In the genomic region with DNA sequence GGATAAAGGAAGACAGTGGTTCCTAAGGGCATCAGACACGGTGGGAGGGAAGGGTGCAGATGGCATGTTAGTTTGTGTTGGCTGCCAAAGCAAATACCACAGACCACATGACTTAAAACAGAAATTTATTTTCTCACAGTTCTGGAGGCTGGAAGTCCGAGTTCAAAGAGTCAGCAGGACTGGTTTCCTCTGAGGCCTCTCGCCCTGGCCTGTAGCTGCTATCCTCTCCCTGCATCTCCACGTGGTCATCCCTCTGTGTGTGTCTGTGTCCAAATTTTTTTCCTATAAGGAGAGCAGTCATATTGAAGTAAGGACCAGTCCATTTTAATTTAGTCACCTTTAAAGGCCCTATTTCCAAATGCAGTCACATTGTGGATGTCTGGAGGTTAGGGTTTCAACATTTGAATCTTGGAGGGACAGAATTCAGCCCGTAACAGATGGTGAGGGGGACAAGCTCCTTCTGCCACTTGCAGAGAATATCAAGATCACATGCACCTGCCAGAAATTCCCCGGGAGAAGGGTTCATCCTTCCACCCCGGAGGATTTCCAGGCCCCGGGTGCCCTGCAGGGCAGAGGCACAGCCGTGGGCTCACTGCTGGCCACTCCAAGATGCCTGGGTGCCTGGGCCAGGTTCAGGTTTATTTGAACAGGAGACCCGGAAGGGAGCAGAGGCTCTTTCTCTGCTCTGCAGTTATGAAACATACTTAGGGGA, we compare ENCODE assay signal across 1 cellular context.
TF ChIP-seq lines count a peak whose summit lies in the region.

No MANE protein-coding gene starts in this region.

TF ChIP-seq in HepG2, 621 proteins besides CTCF, POLR2A, EP300 and RAD21 (continued from another document and continues in another):
- TF ChIP-seq ZNF577 (CRISPR knock-in tag; IDR thresholded peaks at IDR 0.05; ENCODE audit: borderline replicate concordance, low read depth) (no peak), ZNF460 (CRISPR knock-in tag; IDR thresholded peaks at IDR 0.05; ENCODE audit: borderline replicate concordance) (no peak), ZFY (CRISPR knock-in tag; IDR thresholded peaks at IDR 0.05) (peak; percentile 64; the same call in 1 of the 2 replicates), ZSCAN25 (CRISPR knock-in tag; IDR thresholded peaks at IDR 0.05) (0 out of 2 replicates have a peak, but pooled peaks have one; percentile 47), PRMT3 (CRISPR knock-in tag; IDR thresholded peaks at IDR 0.05; ENCODE audit: borderline replicate concordance, low read depth) (no peak), GPN1 (CRISPR knock-in tag; IDR thresholded peaks at IDR 0.05; ENCODE audit: borderline replicate concordance) (no peak), ZFAT (CRISPR knock-in tag; conservative IDR thresholded peaks at IDR 0.05) (no peak), RNF2 (conservative IDR thresholded peaks at IDR 0.05; ENCODE audit: low read depth) (no peak), SIX1 (CRISPR knock-in tag; IDR thresholded peaks at IDR 0.05; ENCODE audit: borderline replicate concordance) (no peak), ATAD3A (CRISPR knock-in tag; IDR thresholded peaks at IDR 0.05) (no peak), SOX5 (CRISPR knock-in tag; IDR thresholded peaks at IDR 0.05; ENCODE audit: borderline replicate concordance) (peak; percentile 21; the same call in 1 of the 2 replicates), KDM3A (CRISPR knock-in tag; IDR thresholded peaks at IDR 0.05; ENCODE audit: low read depth) (no peak), TEAD3 (CRISPR knock-in tag; optimal IDR thresholded peaks at IDR 0.05; ENCODE audit: borderline replicate concordance) (peak; percentile 73), HES4 (CRISPR knock-in tag; IDR thresholded peaks at IDR 0.05; ENCODE audit: borderline replicate concordance) (no peak), ZNF468 (CRISPR knock-in tag; IDR thresholded peaks at IDR 0.05) (no peak), ZNF83 (CRISPR knock-in tag; IDR thresholded peaks at IDR 0.05; ENCODE audit: borderline replicate concordance) (no peak), BRCA1 (CRISPR knock-in tag; IDR thresholded peaks at IDR 0.05) (no peak), EHMT2 (IDR thresholded peaks at IDR 0.05; ENCODE audit: borderline replicate concordance, low read depth, low read length) (no peak), KDM1A (CRISPR knock-in tag; IDR thresholded peaks at IDR 0.05) (no peak), ZNF564 (CRISPR knock-in tag; IDR thresholded peaks at IDR 0.05) (peak; percentile 59; the same call in 1 of the 2 replicates), ELF1 (CRISPR knock-in tag; IDR thresholded peaks at IDR 0.05) (peak; percentile 38; the same call in 1 of the 2 replicates), ZNF766 (CRISPR knock-in tag; IDR thresholded peaks at IDR 0.05; ENCODE audit: borderline replicate concordance) (no peak), ZNF556 (CRISPR knock-in tag; IDR thresholded peaks at IDR 0.05; ENCODE audit: borderline replicate concordance) (no peak), KLF6 (CRISPR knock-in tag; IDR thresholded peaks at IDR 0.05) (no peak), TBX3 (IDR thresholded peaks at IDR 0.05; ENCODE audit: borderline replicate concordance) (peak; percentile 12; the same call in 1 of the 2 replicates), ZNF569 (CRISPR knock-in tag; IDR thresholded peaks at IDR 0.05; ENCODE audit: borderline replicate concordance) (no peak), ZNF552 (CRISPR knock-in tag; IDR thresholded peaks at IDR 0.05; ENCODE audit: borderline replicate concordance) (no peak), ZBTB42 (CRISPR knock-in tag; IDR thresholded peaks at IDR 0.05) (no peak), LCORL (IDR thresholded peaks at IDR 0.05) (no peak), LCORL (CRISPR knock-in tag; IDR thresholded peaks at IDR 0.05) (0 out of 2 replicates have a peak, but pooled peaks have one; percentile 44), MBD4 (IDR thresholded peaks at IDR 0.05; ENCODE audit: borderline replicate concordance, low read length) (no peak), HNRNPK (IDR thresholded peaks at IDR 0.05; ENCODE audit: low read depth, low read length, poor library complexity, severe bottlenecking) (no peak)
- TF ChIP-seq, protein P1, sequence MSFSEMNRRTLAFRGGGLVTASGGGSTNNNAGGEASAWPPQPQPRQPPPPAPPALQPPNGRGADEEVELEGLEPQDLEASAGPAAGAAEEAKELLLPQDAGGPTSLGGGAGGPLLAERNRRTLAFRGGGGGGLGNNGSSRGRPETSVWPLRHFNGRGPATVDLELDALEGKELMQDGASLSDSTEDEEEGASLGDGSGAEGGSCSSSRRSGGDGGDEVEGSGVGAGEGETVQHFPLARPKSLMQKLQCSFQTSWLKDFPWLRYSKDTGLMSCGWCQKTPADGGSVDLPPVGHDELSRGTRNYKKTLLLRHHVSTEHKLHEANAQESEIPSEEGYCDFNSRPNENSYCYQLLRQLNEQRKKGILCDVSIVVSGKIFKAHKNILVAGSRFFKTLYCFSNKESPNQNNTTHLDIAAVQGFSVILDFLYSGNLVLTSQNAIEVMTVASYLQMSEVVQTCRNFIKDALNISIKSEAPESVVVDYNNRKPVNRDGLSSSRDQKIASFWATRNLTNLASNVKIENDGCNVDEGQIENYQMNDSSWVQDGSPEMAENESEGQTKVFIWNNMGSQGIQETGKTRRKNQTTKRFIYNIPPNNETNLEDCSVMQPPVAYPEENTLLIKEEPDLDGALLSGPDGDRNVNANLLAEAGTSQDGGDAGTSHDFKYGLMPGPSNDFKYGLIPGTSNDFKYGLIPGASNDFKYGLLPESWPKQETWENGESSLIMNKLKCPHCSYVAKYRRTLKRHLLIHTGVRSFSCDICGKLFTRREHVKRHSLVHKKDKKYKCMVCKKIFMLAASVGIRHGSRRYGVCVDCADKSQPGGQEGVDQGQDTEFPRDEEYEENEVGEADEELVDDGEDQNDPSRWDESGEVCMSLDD (CRISPR knock-in tag; IDR thresholded peaks at IDR 0.05; ENCODE audit: borderline replicate concordance), result no peak
- TF ChIP-seq, protein P2, sequence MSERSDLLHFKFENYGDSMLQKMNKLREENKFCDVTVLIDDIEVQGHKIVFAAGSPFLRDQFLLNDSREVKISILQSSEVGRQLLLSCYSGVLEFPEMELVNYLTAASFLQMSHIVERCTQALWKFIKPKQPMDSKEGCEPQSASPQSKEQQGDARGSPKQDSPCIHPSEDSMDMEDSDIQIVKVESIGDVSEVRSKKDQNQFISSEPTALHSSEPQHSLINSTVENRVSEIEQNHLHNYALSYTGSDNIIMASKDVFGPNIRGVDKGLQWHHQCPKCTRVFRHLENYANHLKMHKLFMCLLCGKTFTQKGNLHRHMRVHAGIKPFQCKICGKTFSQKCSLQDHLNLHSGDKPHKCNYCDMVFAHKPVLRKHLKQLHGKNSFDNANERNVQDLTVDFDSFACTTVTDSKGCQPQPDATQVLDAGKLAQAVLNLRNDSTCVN (CRISPR knock-in tag; IDR thresholded peaks at IDR 0.05; ENCODE audit: borderline replicate concordance), result no peak
- TF ChIP-seq, protein P3, sequence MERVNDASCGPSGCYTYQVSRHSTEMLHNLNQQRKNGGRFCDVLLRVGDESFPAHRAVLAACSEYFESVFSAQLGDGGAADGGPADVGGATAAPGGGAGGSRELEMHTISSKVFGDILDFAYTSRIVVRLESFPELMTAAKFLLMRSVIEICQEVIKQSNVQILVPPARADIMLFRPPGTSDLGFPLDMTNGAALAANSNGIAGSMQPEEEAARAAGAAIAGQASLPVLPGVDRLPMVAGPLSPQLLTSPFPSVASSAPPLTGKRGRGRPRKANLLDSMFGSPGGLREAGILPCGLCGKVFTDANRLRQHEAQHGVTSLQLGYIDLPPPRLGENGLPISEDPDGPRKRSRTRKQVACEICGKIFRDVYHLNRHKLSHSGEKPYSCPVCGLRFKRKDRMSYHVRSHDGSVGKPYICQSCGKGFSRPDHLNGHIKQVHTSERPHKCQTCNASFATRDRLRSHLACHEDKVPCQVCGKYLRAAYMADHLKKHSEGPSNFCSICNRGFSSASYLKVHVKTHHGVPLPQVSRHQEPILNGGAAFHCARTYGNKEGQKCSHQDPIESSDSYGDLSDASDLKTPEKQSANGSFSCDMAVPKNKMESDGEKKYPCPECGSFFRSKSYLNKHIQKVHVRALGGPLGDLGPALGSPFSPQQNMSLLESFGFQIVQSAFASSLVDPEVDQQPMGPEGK (CRISPR knock-in tag; IDR thresholded peaks at IDR 0.05), result peak; percentile 39
- TF ChIP-seq, protein P4, sequence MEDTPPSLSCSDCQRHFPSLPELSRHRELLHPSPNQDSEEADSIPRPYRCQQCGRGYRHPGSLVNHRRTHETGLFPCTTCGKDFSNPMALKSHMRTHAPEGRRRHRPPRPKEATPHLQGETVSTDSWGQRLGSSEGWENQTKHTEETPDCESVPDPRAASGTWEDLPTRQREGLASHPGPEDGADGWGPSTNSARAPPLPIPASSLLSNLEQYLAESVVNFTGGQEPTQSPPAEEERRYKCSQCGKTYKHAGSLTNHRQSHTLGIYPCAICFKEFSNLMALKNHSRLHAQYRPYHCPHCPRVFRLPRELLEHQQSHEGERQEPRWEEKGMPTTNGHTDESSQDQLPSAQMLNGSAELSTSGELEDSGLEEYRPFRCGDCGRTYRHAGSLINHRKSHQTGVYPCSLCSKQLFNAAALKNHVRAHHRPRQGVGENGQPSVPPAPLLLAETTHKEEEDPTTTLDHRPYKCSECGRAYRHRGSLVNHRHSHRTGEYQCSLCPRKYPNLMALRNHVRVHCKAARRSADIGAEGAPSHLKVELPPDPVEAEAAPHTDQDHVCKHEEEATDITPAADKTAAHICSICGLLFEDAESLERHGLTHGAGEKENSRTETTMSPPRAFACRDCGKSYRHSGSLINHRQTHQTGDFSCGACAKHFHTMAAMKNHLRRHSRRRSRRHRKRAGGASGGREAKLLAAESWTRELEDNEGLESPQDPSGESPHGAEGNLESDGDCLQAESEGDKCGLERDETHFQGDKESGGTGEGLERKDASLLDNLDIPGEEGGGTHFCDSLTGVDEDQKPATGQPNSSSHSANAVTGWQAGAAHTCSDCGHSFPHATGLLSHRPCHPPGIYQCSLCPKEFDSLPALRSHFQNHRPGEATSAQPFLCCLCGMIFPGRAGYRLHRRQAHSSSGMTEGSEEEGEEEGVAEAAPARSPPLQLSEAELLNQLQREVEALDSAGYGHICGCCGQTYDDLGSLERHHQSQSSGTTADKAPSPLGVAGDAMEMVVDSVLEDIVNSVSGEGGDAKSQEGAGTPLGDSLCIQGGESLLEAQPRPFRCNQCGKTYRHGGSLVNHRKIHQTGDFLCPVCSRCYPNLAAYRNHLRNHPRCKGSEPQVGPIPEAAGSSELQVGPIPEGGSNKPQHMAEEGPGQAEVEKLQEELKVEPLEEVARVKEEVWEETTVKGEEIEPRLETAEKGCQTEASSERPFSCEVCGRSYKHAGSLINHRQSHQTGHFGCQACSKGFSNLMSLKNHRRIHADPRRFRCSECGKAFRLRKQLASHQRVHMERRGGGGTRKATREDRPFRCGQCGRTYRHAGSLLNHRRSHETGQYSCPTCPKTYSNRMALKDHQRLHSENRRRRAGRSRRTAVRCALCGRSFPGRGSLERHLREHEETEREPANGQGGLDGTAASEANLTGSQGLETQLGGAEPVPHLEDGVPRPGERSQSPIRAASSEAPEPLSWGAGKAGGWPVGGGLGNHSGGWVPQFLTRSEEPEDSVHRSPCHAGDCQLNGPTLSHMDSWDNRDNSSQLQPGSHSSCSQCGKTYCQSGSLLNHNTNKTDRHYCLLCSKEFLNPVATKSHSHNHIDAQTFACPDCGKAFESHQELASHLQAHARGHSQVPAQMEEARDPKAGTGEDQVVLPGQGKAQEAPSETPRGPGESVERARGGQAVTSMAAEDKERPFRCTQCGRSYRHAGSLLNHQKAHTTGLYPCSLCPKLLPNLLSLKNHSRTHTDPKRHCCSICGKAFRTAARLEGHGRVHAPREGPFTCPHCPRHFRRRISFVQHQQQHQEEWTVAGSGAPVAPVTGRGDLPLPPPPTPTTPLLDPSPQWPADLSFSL (CRISPR knock-in tag; IDR thresholded peaks at IDR 0.05), result no peak
- TF ChIP-seq, protein P5, sequence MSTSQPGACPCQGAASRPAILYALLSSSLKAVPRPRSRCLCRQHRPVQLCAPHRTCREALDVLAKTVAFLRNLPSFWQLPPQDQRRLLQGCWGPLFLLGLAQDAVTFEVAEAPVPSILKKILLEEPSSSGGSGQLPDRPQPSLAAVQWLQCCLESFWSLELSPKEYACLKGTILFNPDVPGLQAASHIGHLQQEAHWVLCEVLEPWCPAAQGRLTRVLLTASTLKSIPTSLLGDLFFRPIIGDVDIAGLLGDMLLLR (CRISPR knock-in tag; IDR thresholded peaks at IDR 0.05), result no peak; the same call in 1 of the 2 replicates
- TF ChIP-seq, protein P6, sequence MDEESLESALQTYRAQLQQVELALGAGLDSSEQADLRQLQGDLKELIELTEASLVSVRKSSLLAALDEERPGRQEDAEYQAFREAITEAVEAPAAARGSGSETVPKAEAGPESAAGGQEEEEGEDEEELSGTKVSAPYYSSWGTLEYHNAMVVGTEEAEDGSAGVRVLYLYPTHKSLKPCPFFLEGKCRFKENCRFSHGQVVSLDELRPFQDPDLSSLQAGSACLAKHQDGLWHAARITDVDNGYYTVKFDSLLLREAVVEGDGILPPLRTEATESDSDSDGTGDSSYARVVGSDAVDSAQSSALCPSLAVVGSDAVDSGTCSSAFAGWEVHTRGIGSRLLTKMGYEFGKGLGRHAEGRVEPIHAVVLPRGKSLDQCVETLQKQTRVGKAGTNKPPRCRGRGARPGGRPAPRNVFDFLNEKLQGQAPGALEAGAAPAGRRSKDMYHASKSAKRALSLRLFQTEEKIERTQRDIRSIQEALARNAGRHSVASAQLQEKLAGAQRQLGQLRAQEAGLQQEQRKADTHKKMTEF (CRISPR knock-in tag; IDR thresholded peaks at IDR 0.05), result 0 out of 2 replicates have a peak, but pooled peaks have one; percentile 19
- TF ChIP-seq, protein P7, sequence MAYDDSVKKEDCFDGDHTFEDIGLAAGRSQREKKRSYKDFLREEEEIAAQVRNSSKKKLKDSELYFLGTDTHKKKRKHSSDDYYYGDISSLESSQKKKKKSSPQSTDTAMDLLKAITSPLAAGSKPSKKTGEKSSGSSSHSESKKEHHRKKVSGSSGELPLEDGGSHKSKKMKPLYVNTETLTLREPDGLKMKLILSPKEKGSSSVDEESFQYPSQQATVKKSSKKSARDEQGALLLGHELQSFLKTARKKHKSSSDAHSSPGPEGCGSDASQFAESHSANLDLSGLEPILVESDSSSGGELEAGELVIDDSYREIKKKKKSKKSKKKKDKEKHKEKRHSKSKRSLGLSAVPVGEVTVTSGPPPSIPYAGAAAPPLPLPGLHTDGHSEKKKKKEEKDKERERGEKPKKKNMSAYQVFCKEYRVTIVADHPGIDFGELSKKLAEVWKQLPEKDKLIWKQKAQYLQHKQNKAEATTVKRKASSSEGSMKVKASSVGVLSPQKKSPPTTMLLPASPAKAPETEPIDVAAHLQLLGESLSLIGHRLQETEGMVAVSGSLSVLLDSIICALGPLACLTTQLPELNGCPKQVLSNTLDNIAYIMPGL (CRISPR knock-in tag; IDR thresholded peaks at IDR 0.05; ENCODE audit: borderline replicate concordance in 1 of 2, low read depth in 1 of 2), result no peak
